ENCODE assay signal across 8 cellular contexts in the genomic region with DNA sequence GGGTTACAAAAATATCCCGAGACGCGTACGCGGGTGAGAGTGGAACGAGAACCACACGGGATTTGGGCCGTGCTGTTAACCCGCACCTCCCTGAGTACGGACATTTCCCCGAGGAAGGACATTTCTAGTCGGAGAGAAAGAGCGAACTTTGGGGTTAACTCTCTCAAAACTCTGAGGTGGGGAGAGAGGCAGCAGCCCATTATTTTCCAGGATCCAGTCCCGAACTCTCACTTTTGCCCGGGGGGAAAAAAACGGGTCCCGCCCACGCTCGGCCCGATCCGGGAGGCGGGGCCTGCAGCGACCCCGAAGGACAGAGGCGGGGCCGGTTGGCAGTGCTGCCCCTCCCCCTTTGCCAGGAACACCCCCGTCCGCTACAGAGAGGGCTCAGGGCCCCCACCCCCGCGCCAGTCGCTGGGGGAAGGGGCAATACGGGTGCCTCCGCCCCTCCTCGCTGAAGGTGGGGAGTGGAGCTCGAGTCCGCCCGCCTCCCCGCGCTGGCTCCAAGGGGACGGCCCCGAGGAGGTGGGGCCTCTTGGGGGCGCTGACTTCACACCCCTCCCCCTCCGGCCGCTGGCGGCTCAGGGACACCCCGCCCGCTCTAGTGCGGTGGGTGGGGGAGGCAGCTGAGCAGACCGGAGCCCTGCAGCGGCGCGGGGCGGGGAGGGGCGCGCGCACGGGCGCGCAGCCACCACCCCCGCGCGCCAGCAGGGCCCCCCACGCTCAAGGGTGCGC. TPM values are rescaled to one million over a fixed set of nuclear protein-coding genes. Genes with fewer than 3 reads are reported as not detected.
DNase-seq lines count a peak whose midpoint lies in the region; ATAC-seq and TF ChIP-seq lines count a peak whose summit lies in the region.

No MANE protein-coding gene starts in this region.

- peak; percentile 60 for ATAC-seq in GM21717 (IDR thresholded peaks at IDR 0.05; ENCODE audit: unreplicated experiment)

- peak overlapping the region; percentile 60 for H3K4me3 ChIP-seq in Jurkat, Clone E6-1 (ENCODE audit: low read length)
- peak overlapping the region; percentile 88 for H3K4me3 ChIP-seq in epithelial cell of proximal tubule (ENCODE audit: low read depth, low read length)

- peak; percentile 92 for DNase-seq in DMS153 treated with DMSO at 0.1 percent for 48 hours (lab: John Stamatoyannopoulos, UW; ENCODE audit: unreplicated experiment)
- peak; percentile 85 for DNase-seq in Jurkat, Clone E6-1 (ENCODE audit: low read depth, low spot score)
- peak; percentile 42 for DNase-seq in OCI-M2 (lab: John Stamatoyannopoulos, UW; ENCODE audit: unreplicated experiment)
- peak; percentile 97 for DNase-seq in activated T-cell treated with anti-CD3 and anti-CD28 coated beads for 48 hours (ENCODE audit: low read depth)
- DNase-seq in epithelial cell of proximal tubule (ENCODE audit: low read depth): peak; percentile 36
- DNase-seq in mucosa of gallbladder (ENCODE audit: low spot score): peak; percentile 95
- DNase-seq in stimulated activated CD8-positive, alpha-beta memory T cell treated with anti-CD3 and anti-CD28 coated beads, Interleukin-4, amount 100 ng/mL, for 1 hour (ENCODE audit: low read depth in 2 of 2, low spot score in 1 of 2): peak; percentile 87 to 89

- TF ChIP-seq CTCF in epithelial cell of proximal tubule (conservative IDR thresholded peaks at IDR 0.05; ENCODE audit: low read depth, low read length): no peak

RNA-seq across cellular contexts. Expression of a gene that starts 0.7 kb away (rescaled TPM):
- polyA plus RNA-seq in Jurkat, Clone E6-1 (2012; ENCODE audit: insufficient read depth, insufficient read length): 172 TPM
- 92.5 and 104 TPM in 2 replicates for total RNA-seq in epithelial cell of proximal tubule
- total RNA-seq in mucosa of gallbladder: 133 TPM

RNA-seq across cellular contexts. Expression of a gene that starts 26.0 kb away (rescaled TPM):
- polyA plus RNA-seq in Jurkat, Clone E6-1 (2012; ENCODE audit: insufficient read depth, insufficient read length): 18.6 TPM
- total RNA-seq in epithelial cell of proximal tubule: 10.0 and 12.0 TPM in 2 replicates
- 30.1 TPM for total RNA-seq in mucosa of gallbladder

Comparison
In these comparisons a context has a peak if more than half of its experiments do, and no peak if none do; other contexts are left out.
1. Peak in every context shown above with its lines: DNase-seq, ATAC-seq and H3K4me3 ChIP-seq.
2. DNase-seq: peak in every context shown above with its lines; median percentile 97 in activated T-cell treated with anti-CD3 and anti-CD28 coated beads for 48 hours; 95 in mucosa of gallbladder; 92 in DMS153 treated with DMSO at 0.1 percent for 48 hours; 88 in stimulated activated CD8-positive, alpha-beta memory T cell treated with anti-CD3 and anti-CD28 coated beads, Interleukin-4, amount 100 ng/mL, for 1 hour; 85 in Jurkat, Clone E6-1; 42 in OCI-M2; 36 in epithelial cell of proximal tubule.